12 cellular contexts compared by ENCODE assay signal in genomic region chr4:184400375-184400870, GRCh38.
DNase-seq lines count a peak whose midpoint lies in the region; ATAC-seq, FAIRE-seq and TF ChIP-seq lines count a peak whose summit lies in the region.
"Had no signal": no experiment of that assay in that cellular context is flagged by ENCODE, and none has a peak within 500 bp of the region (broad histone marks: within the 10 kb centered on the region; RNA-seq: fewer than 3 reads in every experiment).

No MANE protein-coding gene starts in this region.

- peak overlapping the region; percentile 52 for H3K27ac Mint-ChIP-seq in activated naive CD8-positive, alpha-beta T cell
- H3K27ac Mint-ChIP-seq in activated naive CD8-positive, alpha-beta T cell treated with anti-CD3 and anti-CD28 coated beads, Interleukin-2, amount 50 U/mL, for 24 hours, result no peak overlapping the region

- H3K4me1 ChIP-seq in iPS-20b (ENCODE audit: insufficient read depth, low read length), result peaks cover 30% of the 10 kb centered on the region

- TF ChIP-seq CTCF in astrocyte of the spinal cord (IDR thresholded peaks at IDR 0.05; ENCODE audit: low read depth, low read length), result peak; percentile 23

- no peak for ATAC-seq in activated naive CD8-positive, alpha-beta T cell treated with anti-CD3 and anti-CD28 coated beads, Interleukin-2, amount 50 U/mL, for 24 hours

- H3K4me3 Mint-ChIP-seq in activated naive CD8-positive, alpha-beta T cell, result no peak overlapping the region
- no peak overlapping the region for H3K4me3 Mint-ChIP-seq in activated naive CD8-positive, alpha-beta T cell treated with anti-CD3 and anti-CD28 coated beads, Interleukin-2, amount 50 U/mL, for 24 hours
- H3K4me3 Mint-ChIP-seq: B cell; T-helper 1 cell treated with Interleukin-12 subunit alpha and Interleukin-12 subunit beta and Interleukin-4 antibody, amounts not matched to agents 30 μg/mL and 1 μg/mL, for 36 hours had no signal

- peak overlapping the region; percentile 63; the same call in 1 of the 2 replicates for H3K9ac ChIP-seq in iPS-20b (ENCODE audit: low read depth, low read length)

- H3K27me3 Mint-ChIP-seq in activated naive CD8-positive, alpha-beta T cell, result no peaks in the 10 kb centered on the region
- H3K27me3 Mint-ChIP-seq in activated naive CD8-positive, alpha-beta T cell treated with anti-CD3 and anti-CD28 coated beads, Interleukin-2, amount 50 U/mL, for 24 hours, result no peaks in the 10 kb centered on the region
- H3K27me3 Mint-ChIP-seq: B cell had no signal

- H3K9me3 Mint-ChIP-seq in activated naive CD8-positive, alpha-beta T cell (ENCODE audit: low read depth), result no peaks in the 10 kb centered on the region
- H3K9me3 Mint-ChIP-seq in activated naive CD8-positive, alpha-beta T cell treated with anti-CD3 and anti-CD28 coated beads, Interleukin-2, amount 50 U/mL, for 24 hours, result no peaks in the 10 kb centered on the region
- H3K9me3 Mint-ChIP-seq: T-helper 1 cell treated with Interleukin-12 subunit alpha and Interleukin-12 subunit beta and Interleukin-4 antibody, amounts not matched to agents 30 μg/mL and 1 μg/mL, for 36 hours had no signal

- no peak for FAIRE-seq in urothelium cell line (lab: Jason Lieb, UNC)

- DNase-seq in activated naive CD8-positive, alpha-beta T cell treated with anti-CD3 and anti-CD28 coated beads, Interleukin-2, amount 50 U/mL, for 24 hours, result no peak
- DNase-seq in astrocyte of the spinal cord (ENCODE audit: low read depth, low spot score), result peak; percentile 92
- peak; percentile 21 for DNase-seq in urothelium cell line (ENCODE audit: low spot score)
- DNase-seq in NCI-H2171 treated with DMSO at 0.1 percent for 48 hours (lab: John Stamatoyannopoulos, UW), result no peak
- DNase-seq in NCI-H82 treated with DMSO at 0.1 percent for 48 hours (lab: John Stamatoyannopoulos, UW; ENCODE audit: unreplicated experiment), result no peak
- no peak for DNase-seq in stimulated activated naive CD4-positive, alpha-beta T cell treated with Interleukin-2 at 50 U/mL for 16 hours (lab: John Stamatoyannopoulos, UW)
- DNase-seq: activated naive CD4-positive, alpha-beta T cell; stimulated activated CD4-positive, alpha-beta T cell treated with anti-CD3 and anti-CD28 coated beads, Interleukin-15, amount 100 ng/mL, for 24 hours had no signal

- H3K36me3 Mint-ChIP-seq in activated naive CD8-positive, alpha-beta T cell, result peaks cover 6% of the 10 kb centered on the region
- H3K36me3 Mint-ChIP-seq in activated naive CD8-positive, alpha-beta T cell treated with anti-CD3 and anti-CD28 coated beads, Interleukin-2, amount 50 U/mL, for 24 hours (ENCODE audit: low read depth), result peaks cover 58% of the 10 kb centered on the region

- in situ Hi-C loops in astrocyte of the spinal cord (cut with HindIII; ENCODE audit: low sequenced_read_pairs), result no loop called here

- no peaks in the 10 kb centered on the region for H3K27me3 ChIP-seq in iPS-20b (ENCODE audit: insufficient read depth, low read length)

- peaks cover 11% of the 10 kb centered on the region for H3K4me1 Mint-ChIP-seq in activated naive CD8-positive, alpha-beta T cell (ENCODE audit: low read depth)
- peaks cover 53% of the 10 kb centered on the region for H3K4me1 Mint-ChIP-seq in activated naive CD8-positive, alpha-beta T cell treated with anti-CD3 and anti-CD28 coated beads, Interleukin-2, amount 50 U/mL, for 24 hours

- H3K4me3 ChIP-seq in astrocyte of the spinal cord (ENCODE audit: low read depth, low read length), result no peak overlapping the region
- no peak overlapping the region for H3K4me3 ChIP-seq in iPS-20b (ENCODE audit: low read length)

- H3K9me3 ChIP-seq in iPS-20b (ENCODE audit: insufficient read depth, low read depth, low read length), result no peaks in the 10 kb centered on the region

- peaks cover 24% of the 10 kb centered on the region for H3K36me3 ChIP-seq in iPS-20b (ENCODE audit: insufficient read depth, low read depth, low read length)

- peak overlapping the region; percentile 43 for H3K27ac ChIP-seq in iPS-20b (ENCODE audit: low read length)

Comparison
In these comparisons a context has a peak if more than half of its experiments do, and no peak if none do; other contexts are left out.
1. DNase-seq: peak in astrocyte of the spinal cord (single experiment) and urothelium cell line (single experiment); none in activated naive CD8-positive, alpha-beta T cell treated with anti-CD3 and anti-CD28 coated beads, Interleukin-2, amount 50 U/mL, for 24 hours (single experiment), NCI-H2171 treated with DMSO at 0.1 percent for 48 hours (single experiment), NCI-H82 treated with DMSO at 0.1 percent for 48 hours (single experiment) and stimulated activated naive CD4-positive, alpha-beta T cell treated with Interleukin-2 at 50 U/mL for 16 hours (single experiment).